Comparison of ENCODE assay signal across 19 cellular contexts in the genomic region with DNA sequence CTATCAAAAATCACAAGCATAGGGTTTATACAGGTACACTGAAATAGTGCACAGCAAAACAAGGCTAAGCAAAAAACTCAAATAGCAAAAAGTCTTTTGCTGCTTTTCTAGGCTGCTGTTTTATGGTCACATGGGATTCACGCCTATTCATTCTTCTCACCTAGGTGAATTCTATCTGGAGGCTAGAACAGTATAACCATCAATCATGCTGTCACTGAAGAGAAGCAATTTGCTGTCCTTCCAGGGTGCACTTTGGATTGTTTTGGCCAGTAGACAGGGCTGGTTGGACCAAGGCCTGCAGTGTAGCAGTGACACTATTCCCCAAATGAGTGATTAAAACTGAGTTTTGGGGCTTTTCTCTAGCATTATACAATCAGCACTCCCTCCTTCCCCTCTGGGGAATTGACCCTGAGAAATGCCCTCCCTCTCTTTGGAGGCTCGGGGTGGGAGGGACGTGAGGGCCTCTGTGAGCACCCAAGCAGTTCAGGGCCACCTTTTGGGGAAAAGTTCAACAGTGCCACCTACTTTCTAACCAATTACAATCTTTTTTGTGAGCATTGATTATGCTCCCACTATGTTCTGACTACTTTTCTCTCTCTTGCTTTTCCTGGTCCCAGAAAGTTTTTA. TPM values are rescaled to one million over a fixed set of nuclear protein-coding genes. Genes with fewer than 3 reads are reported as not detected.
DNase-seq lines count a peak whose midpoint lies in the region; ATAC-seq and TF ChIP-seq lines count a peak whose summit lies in the region.
"Had no signal": no experiment of that assay in that cellular context is flagged by ENCODE, and none has a peak within 500 bp of the region (broad histone marks: within the 10 kb centered on the region; RNA-seq: fewer than 3 reads in every experiment).

No MANE protein-coding gene starts in this region.

- no peaks in the 10 kb centered on the region for H3K9me3 ChIP-seq in right cardiac atrium (ENCODE audit: control insufficient read depth, low read length)

- H3K27ac ChIP-seq in right cardiac atrium (ENCODE audit: low read length) = no peak overlapping the region
- H3K27ac ChIP-seq: C4-2B, KMS-11, RWPE1 had no signal

- ATAC-seq in GM18868 (IDR thresholded peaks at IDR 0.05; ENCODE audit: unreplicated experiment) = peak; percentile 59
- peak; percentile 94 for ATAC-seq in left lobe of liver
- no peak for ATAC-seq in HG02885 (IDR thresholded peaks at IDR 0.05; ENCODE audit: poor library complexity, unreplicated experiment)
- no peak for ATAC-seq in right cardiac atrium
- ATAC-seq: PC-3, T-helper 17 cell had no signal

- CTCF ChIA-PET in HEK293T (lab: Yijun Ruan, JAX) (no interaction called here), GM10248 (lab: Yijun Ruan, JAX) (no interaction called here)

- intact Hi-C loops in right cardiac atrium (cut with DNase I) = no loop called here

- TF ChIP-seq CTCF in GM10248 (IDR thresholded peaks at IDR 0.05; ENCODE audit: control extremely low read depth, extremely low read depth, low read depth, missing control alignments) = no peak

- POLR2A ChIA-PET in HEK293T (lab: Yijun Ruan, JAX) (no interaction called here), GM10248 (lab: Yijun Ruan, JAX) (no interaction called here)

- H3K4me3 ChIP-seq in right cardiac atrium (ENCODE audit: low read length) = no peak overlapping the region

- DNase-seq in HEK293T (ENCODE audit: extremely low spot score) (no peak), NCI-H2227 treated with DMSO at 0.1 percent for 48 hours (lab: John Stamatoyannopoulos, UW) (peak; percentile 26), left lobe of liver (ENCODE audit: low spot score) (no peak), GM10248 (ENCODE audit: extremely low spot score) (no peak), hippocampal formation (lab: John Stamatoyannopoulos, UW) (no peak), right cardiac atrium (no peak)
- DNase-seq: DMS 273 treated with DMSO at 0.1 percent for 48 hours, GF-D8, NCI-H1092 treated with DMSO at 0.1 percent for 48 hours, NCI-H2081 treated with DMSO at 0.1 percent for 48 hours, PC-3, T-helper 17 cell had no signal

- WGBS in right cardiac atrium = 45% methylated on average over 3 of the region's 3 CpGs

- H3K27me3 ChIP-seq in right cardiac atrium (ENCODE audit: control insufficient read depth, insufficient read depth) = no peaks in the 10 kb centered on the region

- H3K4me1 ChIP-seq in right cardiac atrium (ENCODE audit: control insufficient read depth, insufficient read depth, low read length) = no peaks in the 10 kb centered on the region

TF ChIP-seq in HEK293T, 16 proteins besides CTCF, POLR2A, EP300 and RAD21:
- no peak for TF ChIP-seq NFRKB (IDR thresholded peaks at IDR 0.05)
- TF ChIP-seq, protein P1, sequence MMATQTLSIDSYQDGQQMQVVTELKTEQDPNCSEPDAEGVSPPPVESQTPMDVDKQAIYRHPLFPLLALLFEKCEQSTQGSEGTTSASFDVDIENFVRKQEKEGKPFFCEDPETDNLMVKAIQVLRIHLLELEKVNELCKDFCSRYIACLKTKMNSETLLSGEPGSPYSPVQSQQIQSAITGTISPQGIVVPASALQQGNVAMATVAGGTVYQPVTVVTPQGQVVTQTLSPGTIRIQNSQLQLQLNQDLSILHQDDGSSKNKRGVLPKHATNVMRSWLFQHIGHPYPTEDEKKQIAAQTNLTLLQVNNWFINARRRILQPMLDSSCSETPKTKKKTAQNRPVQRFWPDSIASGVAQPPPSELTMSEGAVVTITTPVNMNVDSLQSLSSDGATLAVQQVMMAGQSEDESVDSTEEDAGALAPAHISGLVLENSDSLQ (IDR thresholded peaks at IDR 0.05) = peak; percentile 79
TF ChIP-seq in HEK293T: peak in this region for 1.

RNA-seq across cellular contexts. Expression of a gene that starts 16.2 kb away (rescaled TPM):
- total RNA-seq in left lobe of liver (152 TPM), right cardiac atrium (100 to 1,000 TPM in 2 of 4 donors, 10 to 100 TPM in 2; 87.5 to 107 (median 96.9) TPM)
- 50.0 TPM for polyA plus RNA-seq in right cardiac atrium

RNA-seq across cellular contexts. Expression of a gene that starts 17.8 kb away (rescaled TPM):
- total RNA-seq in left lobe of liver (not detected), right cardiac atrium (not detected)
- polyA plus RNA-seq in right cardiac atrium = not detected
- total RNA-seq: A673, MCF 10A, PC-3, T-helper 17 cell had no signal

RNA-seq across cellular contexts. Expression of a gene that starts 42.2 kb away (rescaled TPM):
- total RNA-seq in left lobe of liver (0.88 TPM), right cardiac atrium (under 1 TPM in 3 of 4 donors, not detected in 1; 0.26 to 0.63 (median 0.45) TPM)
- 0.09 TPM for polyA plus RNA-seq in right cardiac atrium
- total RNA-seq: MCF 10A had no signal

RNA-seq across cellular contexts. Expression of a gene that starts 47.6 kb away (rescaled TPM):
- 51.9 TPM for total RNA-seq in left lobe of liver
- 10 to 100 TPM; 70.4 to 88.0 (median 81.2) TPM for total RNA-seq in right cardiac atrium
- polyA plus RNA-seq in right cardiac atrium = 129 TPM

RNA-seq across cellular contexts. Expression of a gene that starts 50.4 kb away (rescaled TPM):
- total RNA-seq in left lobe of liver (10.2 TPM), right cardiac atrium (10 to 100 TPM in 1 of 4 donors, 1 to 10 TPM in 3; 7.4 to 10.4 (median 8.1) TPM)
- 3.7 TPM for polyA plus RNA-seq in right cardiac atrium

Comparison
In these comparisons a context has a peak if more than half of its experiments do, and no peak if none do; other contexts are left out.
1. ATAC-seq: peak in GM18868 (single experiment) and left lobe of liver (single experiment); none in HG02885 (single experiment) and right cardiac atrium (0 of 2).